Comparison of ENCODE assay signal across 14 cellular contexts in genomic region chr1:60913039-60913438, GRCh38.
"Had no signal": no experiment of that assay in that cellular context is flagged by ENCODE, and none has a peak within 500 bp of the region (broad histone marks: within the 10 kb centered on the region; RNA-seq: fewer than 3 reads in every experiment).

No MANE protein-coding gene starts in this region.

- H3K27ac ChIP-seq: SJSA1, SK-N-MC had no signal

- H3K4me3 ChIP-seq: SJSA1, SK-N-MC had no signal

- H3K9me3 ChIP-seq: SJSA1 had no signal

- H3K27me3 ChIP-seq: SJSA1 had no signal

- H3K36me3 ChIP-seq: SJSA1 had no signal

- DNase-seq: IMR-90, MV-4-11, NCI-H1048, NCI-H2081 treated with DMSO at 0.1 percent for 48 hours, NCI-H2171 treated with DMSO at 0.1 percent for 48 hours, NCI-H446 treated with DMSO at 0.1 percent for 48 hours, NCI-H526, Right ventricle myocardium superior, RPMI8226, SIG-M5 had no signal

- ATAC-seq: HepG2 had no signal

- FAIRE-seq: HepG2, RCC 7860 had no signal

- H3K4me1 ChIP-seq: SJSA1 had no signal
